ENCODE assay signal across 1 cellular context in genomic region chr1:171661076-171661650, GRCh38.
TF ChIP-seq lines count a peak whose summit lies in the region.

No MANE protein-coding gene starts in this region.

TF ChIP-seq in K562, 482 proteins besides CTCF, POLR2A, EP300 and RAD21:
- no peak for TF ChIP-seq ZNF277 (CRISPR knock-in tag; IDR thresholded peaks at IDR 0.05; ENCODE audit: borderline replicate concordance)
- peak; percentile 40 for TF ChIP-seq TFE3 (CRISPR knock-in tag; IDR thresholded peaks at IDR 0.05)
- TF ChIP-seq MAX (CRISPR knock-in tag; IDR thresholded peaks at IDR 0.05), result no peak
TF ChIP-seq in K562: peak in this region for 1.
